9 cellular contexts compared by ENCODE assay signal in the genomic region with DNA sequence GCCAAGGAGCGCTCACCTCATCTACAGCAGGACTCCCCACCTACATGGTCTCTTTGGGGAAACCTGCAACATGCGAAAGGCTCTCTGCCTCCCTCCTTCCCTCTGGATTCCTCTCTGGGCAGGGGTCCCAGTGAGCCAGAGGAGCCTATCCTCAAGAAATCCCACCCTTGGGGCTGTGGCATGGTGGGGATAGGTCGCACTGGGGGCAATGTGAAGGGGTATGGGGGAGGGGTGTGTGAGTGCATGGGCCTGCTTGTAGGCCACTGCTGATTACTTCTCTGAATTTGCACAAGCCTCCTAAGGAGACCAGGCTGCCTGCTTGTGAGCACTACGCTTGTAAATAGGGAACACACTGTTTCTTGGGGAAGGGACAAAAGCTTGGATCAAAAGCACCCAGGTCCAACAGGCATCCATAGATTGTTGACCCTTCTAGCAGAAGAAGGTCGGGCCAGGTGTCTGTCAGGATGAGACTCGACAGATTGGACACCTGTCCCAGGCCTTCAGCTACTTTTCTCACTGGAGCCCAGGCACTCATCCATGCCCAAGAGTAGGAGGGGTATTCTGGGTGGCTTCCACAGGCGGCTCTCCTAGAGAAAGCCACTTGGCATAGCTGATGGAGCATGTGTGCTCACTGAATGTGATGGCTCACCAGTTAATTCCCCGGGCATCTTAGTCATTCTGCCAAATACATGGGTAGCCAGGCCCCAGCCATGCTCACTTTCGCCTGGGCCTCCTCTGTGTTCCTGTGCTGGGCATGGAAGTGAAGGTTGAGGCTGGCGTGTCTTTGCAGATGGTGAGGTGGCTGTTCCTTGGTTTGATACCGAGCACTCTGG.
DNase-seq lines count a peak whose midpoint lies in the region; ATAC-seq and TF ChIP-seq lines count a peak whose summit lies in the region.
"Had no signal": no experiment of that assay in that cellular context is flagged by ENCODE, and none has a peak within 500 bp of the region (broad histone marks: within the 10 kb centered on the region; RNA-seq: fewer than 3 reads in every experiment).

No MANE protein-coding gene starts in this region.

- no peak overlapping the region for H2AFZ ChIP-seq in parathyroid adenoma

- peaks cover 47% of the 10 kb centered on the region for H3K4me1 Mint-ChIP-seq in CD4-positive, alpha-beta T cell (ENCODE audit: low read depth)

- CTCF ChIA-PET in CD4-positive, alpha-beta T cell (lab: Charles Lee), result interaction anchor here (1.4 kb wide), 1 partner anchor 174 kb away, joined by 7 read pairs; no protein-coding TSS in a partner anchor

- peak overlapping the region; percentile 78 for H3K27ac Mint-ChIP-seq in CD4-positive, alpha-beta T cell

- ATAC-seq in CD4-positive, alpha-beta T cell (ENCODE audit: poor library complexity), result no peak
- no peak for ATAC-seq in HG03439 (IDR thresholded peaks at IDR 0.05; ENCODE audit: unreplicated experiment)

- H3K27me3 ChIP-seq in CD4-positive, alpha-beta T cell (ENCODE audit: control insufficient read depth, insufficient read depth, low read length), result no peaks in the 10 kb centered on the region
- H3K27me3 ChIP-seq in HUES64 (ENCODE audit: insufficient read depth, low read length) (no peaks in the 10 kb centered on the region), ectodermal cell (ENCODE audit: control insufficient read depth, insufficient read depth, low read length, poor library complexity, severe bottlenecking) (no peaks in the 10 kb centered on the region), parathyroid adenoma (ENCODE audit: control insufficient read depth, insufficient read depth, low read length) (no peaks in the 10 kb centered on the region)

- no peak overlapping the region for H3K4me2 ChIP-seq in parathyroid adenoma (ENCODE audit: low read length)

- H3K4me1 ChIP-seq in HUES64 (ENCODE audit: insufficient read depth, low read length) (peaks cover 12% of the 10 kb centered on the region), ectodermal cell (ENCODE audit: control insufficient read depth, insufficient read depth, low read length) (no peaks in the 10 kb centered on the region), parathyroid adenoma (peaks cover 6% of the 10 kb centered on the region)

- TF ChIP-seq CTCF in CD4-positive, alpha-beta T cell (IDR thresholded peaks at IDR 0.05), result no peak
- no peak for TF ChIP-seq CTCF in parathyroid adenoma (IDR thresholded peaks at IDR 0.05)

- no peak overlapping the region for H3K27ac ChIP-seq in CD4-positive, alpha-beta T cell (ENCODE audit: low read depth, low read length)
- H3K27ac ChIP-seq in HUES64 (ENCODE audit: low read depth, low read length) (peak overlapping the region; percentile 27; the same call in 1 of the 2 replicates), ectodermal cell (ENCODE audit: insufficient read depth, low read depth, low read length, poor library complexity, severe bottlenecking) (peak overlapping the region; percentile 36), parathyroid adenoma (peak overlapping the region; percentile 43)

- DNase-seq in CD4-positive, alpha-beta T cell, result no peak
- DNase-seq in AML-193 (lab: John Stamatoyannopoulos, UW) (no peak), NCI-H2081 (lab: John Stamatoyannopoulos, UW) (no peak), SIG-M5 treated with dmso at 0.1 percent for 504 hours (lab: John Stamatoyannopoulos, UW; ENCODE audit: unreplicated experiment) (no peak)
- DNase-seq: NCI-H2171 treated with DMSO at 0.1 percent for 48 hours had no signal

- POLR2A ChIA-PET in CD4-positive, alpha-beta T cell (lab: Charles Lee), result interaction anchor here (0.8 kb wide), 1 partner anchor 174 kb away, joined by 3 read pairs; no protein-coding TSS in a partner anchor

- no peak overlapping the region; the same call in 1 of the 2 replicates for H3K9ac ChIP-seq in HUES64 (ENCODE audit: low read depth, low read length)
- no peak overlapping the region for H3K9ac ChIP-seq in parathyroid adenoma

- H3K36me3 Mint-ChIP-seq in CD4-positive, alpha-beta T cell (ENCODE audit: low read depth), result peaks cover 15% of the 10 kb centered on the region

- no peaks in the 10 kb centered on the region for H3K9me3 Mint-ChIP-seq in CD4-positive, alpha-beta T cell

- 0 out of 2 replicates have a peak, but pooled peaks cover 2% of the 10 kb centered on the region for H3K36me3 ChIP-seq in HUES64 (ENCODE audit: insufficient read depth, low read length)
- H3K36me3 ChIP-seq in ectodermal cell (ENCODE audit: control insufficient read depth, insufficient read depth, low read length), result no peaks in the 10 kb centered on the region
- H3K36me3 ChIP-seq in parathyroid adenoma (ENCODE audit: control insufficient read depth, insufficient read depth, low read length), result no peaks in the 10 kb centered on the region

- peaks cover 2% of the 10 kb centered on the region for H3K79me2 ChIP-seq in parathyroid adenoma

- intact Hi-C loops in CD4-positive, alpha-beta T cell (cut with DNase I, micrococcal nuclease), result loop anchor here (1.0 to 2.0 kb wide), 2 partner anchors 174 to 175 kb away; no protein-coding TSS in a partner anchor

- H3K4me3 Mint-ChIP-seq in CD4-positive, alpha-beta T cell, result no peak overlapping the region

- WGBS in HUES64, result 73% methylated on average over 11 of the region's 11 CpGs
- WGBS in ectodermal cell, 2 experiments, result 73 to 77% methylated on average over 11 of the region's 11 CpGs

- H3K27me3 Mint-ChIP-seq in CD4-positive, alpha-beta T cell, result no peaks in the 10 kb centered on the region

- no peaks in the 10 kb centered on the region for H3K9me3 ChIP-seq in CD4-positive, alpha-beta T cell (ENCODE audit: control insufficient read depth, low read length)
- H3K9me3 ChIP-seq in HUES64 (ENCODE audit: insufficient read depth, low read depth, low read length) (no peaks in the 10 kb centered on the region), ectodermal cell (ENCODE audit: control insufficient read depth, low read length) (no peaks in the 10 kb centered on the region), parathyroid adenoma (ENCODE audit: control insufficient read depth, low read length) (no peaks in the 10 kb centered on the region)

- H3K4me3 ChIP-seq in HUES64 (ENCODE audit: low read length) (no peak overlapping the region), ectodermal cell (ENCODE audit: insufficient read depth, low read depth, low read length) (no peak overlapping the region), parathyroid adenoma (ENCODE audit: low read depth, low read length) (no peak overlapping the region)
